ENCODE assay signal across 1 cellular context in genomic region chr7:44976040-44976745, GRCh38.
TF ChIP-seq lines count a peak whose summit lies in the region.

No MANE protein-coding gene starts in this region.

TF ChIP-seq in GM23338, 12 proteins besides CTCF, POLR2A, EP300 and RAD21 (continued from another document):
- no peak for TF ChIP-seq ETS1 (IDR thresholded peaks at IDR 0.05)
- no peak for TF ChIP-seq ZNF331 (CRISPR knock-in tag; IDR thresholded peaks at IDR 0.05; ENCODE audit: low read depth)
- no peak for TF ChIP-seq EZH2phosphoT487 (IDR thresholded peaks at IDR 0.05; ENCODE audit: unreplicated experiment)
- no peak for TF ChIP-seq POLR2AphosphoS5 (IDR thresholded peaks at IDR 0.05; ENCODE audit: low read depth)
- TF ChIP-seq EZH2 (IDR thresholded peaks at IDR 0.05; ENCODE audit: low read depth, unreplicated experiment), result no peak
- no peak for TF ChIP-seq JUNB (IDR thresholded peaks at IDR 0.05; ENCODE audit: unreplicated experiment)
- TF ChIP-seq CREB1 (CRISPR knock-in tag; IDR thresholded peaks at IDR 0.05; ENCODE audit: low read depth), result no peak
- no peak for TF ChIP-seq ZNF114 (CRISPR knock-in tag; IDR thresholded peaks at IDR 0.05)
- TF ChIP-seq, protein P1, sequence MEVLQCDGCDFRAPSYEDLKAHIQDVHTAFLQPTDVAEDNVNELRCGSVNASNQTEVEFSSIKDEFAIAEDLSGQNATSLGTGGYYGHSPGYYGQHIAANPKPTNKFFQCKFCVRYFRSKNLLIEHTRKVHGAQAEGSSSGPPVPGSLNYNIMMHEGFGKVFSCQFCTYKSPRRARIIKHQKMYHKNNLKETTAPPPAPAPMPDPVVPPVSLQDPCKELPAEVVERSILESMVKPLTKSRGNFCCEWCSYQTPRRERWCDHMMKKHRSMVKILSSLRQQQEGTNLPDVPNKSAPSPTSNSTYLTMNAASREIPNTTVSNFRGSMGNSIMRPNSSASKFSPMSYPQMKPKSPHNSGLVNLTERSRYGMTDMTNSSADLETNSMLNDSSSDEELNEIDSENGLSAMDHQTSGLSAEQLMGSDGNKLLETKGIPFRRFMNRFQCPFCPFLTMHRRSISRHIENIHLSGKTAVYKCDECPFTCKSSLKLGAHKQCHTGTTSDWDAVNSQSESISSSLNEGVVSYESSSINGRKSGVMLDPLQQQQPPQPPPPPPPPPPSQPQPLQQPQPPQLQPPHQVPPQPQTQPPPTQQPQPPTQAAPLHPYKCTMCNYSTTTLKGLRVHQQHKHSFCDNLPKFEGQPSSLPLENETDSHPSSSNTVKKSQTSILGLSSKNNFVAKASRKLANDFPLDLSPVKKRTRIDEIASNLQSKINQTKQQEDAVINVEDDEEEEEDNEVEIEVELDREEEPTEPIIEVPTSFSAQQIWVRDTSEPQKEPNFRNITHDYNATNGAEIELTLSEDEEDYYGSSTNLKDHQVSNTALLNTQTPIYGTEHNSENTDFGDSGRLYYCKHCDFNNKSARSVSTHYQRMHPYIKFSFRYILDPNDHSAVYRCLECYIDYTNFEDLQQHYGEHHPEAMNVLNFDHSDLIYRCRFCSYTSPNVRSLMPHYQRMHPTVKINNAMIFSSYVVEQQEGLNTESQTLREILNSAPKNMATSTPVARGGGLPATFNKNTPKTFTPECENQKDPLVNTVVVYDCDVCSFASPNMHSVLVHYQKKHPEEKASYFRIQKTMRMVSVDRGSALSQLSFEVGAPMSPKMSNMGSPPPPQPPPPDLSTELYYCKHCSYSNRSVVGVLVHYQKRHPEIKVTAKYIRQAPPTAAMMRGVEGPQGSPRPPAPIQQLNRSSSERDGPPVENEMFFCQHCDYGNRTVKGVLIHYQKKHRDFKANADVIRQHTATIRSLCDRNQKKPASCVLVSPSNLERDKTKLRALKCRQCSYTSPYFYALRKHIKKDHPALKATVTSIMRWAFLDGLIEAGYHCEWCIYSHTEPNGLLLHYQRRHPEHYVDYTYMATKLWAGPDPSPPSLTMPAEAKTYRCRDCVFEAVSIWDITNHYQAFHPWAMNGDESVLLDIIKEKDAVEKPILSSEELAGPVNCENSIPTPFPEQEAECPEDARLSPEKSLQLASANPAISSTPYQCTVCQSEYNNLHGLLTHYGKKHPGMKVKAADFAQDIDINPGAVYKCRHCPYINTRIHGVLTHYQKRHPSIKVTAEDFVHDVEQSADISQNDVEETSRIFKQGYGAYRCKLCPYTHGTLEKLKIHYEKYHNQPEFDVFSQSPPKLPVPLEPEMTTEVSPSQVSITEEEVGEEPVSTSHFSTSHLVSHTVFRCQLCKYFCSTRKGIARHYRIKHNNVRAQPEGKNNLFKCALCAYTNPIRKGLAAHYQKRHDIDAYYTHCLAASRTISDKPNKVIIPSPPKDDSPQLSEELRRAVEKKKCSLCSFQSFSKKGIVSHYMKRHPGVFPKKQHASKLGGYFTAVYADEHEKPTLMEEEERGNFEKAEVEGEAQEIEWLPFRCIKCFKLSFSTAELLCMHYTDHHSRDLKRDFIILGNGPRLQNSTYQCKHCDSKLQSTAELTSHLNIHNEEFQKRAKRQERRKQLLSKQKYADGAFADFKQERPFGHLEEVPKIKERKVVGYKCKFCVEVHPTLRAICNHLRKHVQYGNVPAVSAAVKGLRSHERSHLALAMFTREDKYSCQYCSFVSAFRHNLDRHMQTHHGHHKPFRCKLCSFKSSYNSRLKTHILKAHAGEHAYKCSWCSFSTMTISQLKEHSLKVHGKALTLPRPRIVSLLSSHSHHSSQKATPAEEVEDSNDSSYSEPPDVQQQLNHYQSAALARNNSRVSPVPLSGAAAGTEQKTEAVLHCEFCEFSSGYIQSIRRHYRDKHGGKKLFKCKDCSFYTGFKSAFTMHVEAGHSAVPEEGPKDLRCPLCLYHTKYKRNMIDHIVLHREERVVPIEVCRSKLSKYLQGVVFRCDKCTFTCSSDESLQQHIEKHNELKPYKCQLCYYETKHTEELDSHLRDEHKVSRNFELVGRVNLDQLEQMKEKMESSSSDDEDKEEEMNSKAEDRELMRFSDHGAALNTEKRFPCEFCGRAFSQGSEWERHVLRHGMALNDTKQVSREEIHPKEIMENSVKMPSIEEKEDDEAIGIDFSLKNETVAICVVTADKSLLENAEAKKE (CRISPR knock-in tag; IDR thresholded peaks at IDR 0.05), result no peak
- no peak for TF ChIP-seq NANOG (IDR thresholded peaks at IDR 0.05; ENCODE audit: borderline replicate concordance)
